ENCODE assay signal across 21 cellular contexts in genomic region chr13:33319859-33320258, GRCh38.
"Had no signal": no experiment of that assay in that cellular context is flagged by ENCODE, and none has a peak within 500 bp of the region (broad histone marks: within the 10 kb centered on the region; RNA-seq: fewer than 3 reads in every experiment).

No MANE protein-coding gene starts in this region.

- H3K27ac ChIP-seq: dorsolateral prefrontal cortex, neutrophil, pancreas, right lobe of liver, suprapubic skin, transverse colon, upper lobe of right lung, vagina had no signal

- DNase-seq: dorsolateral prefrontal cortex; effector CD4-positive, alpha-beta T cell; hypothalamus; naive B cell; pancreas; right lobe of liver; stimulated activated CD4-positive, alpha-beta T cell treated with anti-CD3 and anti-CD28 coated beads, Interleukin-12 subunit alpha, Interleukin-12 subunit beta, amount 100 ng/mL, for 4 hours; stimulated activated CD4-positive, alpha-beta T cell treated with anti-CD3 and anti-CD28 coated beads, Interleukin-1b, Interleukin-23, amount 100 ng/mL, for 48 hours; stimulated activated CD4-positive, alpha-beta T cell treated with anti-CD3 and anti-CD28 coated beads, Interleukin-4, amount 100 ng/mL, for 1 hour; stimulated activated CD8-positive, alpha-beta memory T cell treated with anti-CD3 and anti-CD28 coated beads, Interleukin-4, amount 100 ng/mL, for 48 hours; stimulated activated naive CD4-positive, alpha-beta T cell; stimulated activated naive CD8-positive, alpha-beta T cell treated with anti-CD3 and anti-CD28 coated beads, Interleukin-15, amount 100 ng/mL, for 72 hours; transverse colon; upper lobe of right lung had no signal

- H3K9me3 ChIP-seq: neutrophil, pancreas, right lobe of liver, suprapubic skin, transverse colon, upper lobe of right lung, vagina had no signal

- H3K4me1 ChIP-seq: pancreas, right lobe of liver, upper lobe of right lung, vagina had no signal

- H3K4me3 ChIP-seq: dorsolateral prefrontal cortex, lung, pancreas, right lobe of liver, smooth muscle cell, suprapubic skin, transverse colon, upper lobe of right lung, vagina had no signal

- H3K36me3 ChIP-seq: neutrophil, pancreas, right lobe of liver, suprapubic skin, transverse colon, upper lobe of right lung, vagina had no signal

- FAIRE-seq: frontal cortex, keratinocyte, pancreas had no signal
